19 cellular contexts compared by ENCODE assay signal in genomic region chr1:200626853-200627534, GRCh38. TPM values are rescaled to one million over a fixed set of nuclear protein-coding genes. Genes with fewer than 3 reads are reported as not detected.
DNase-seq lines count a peak whose midpoint lies in the region; ATAC-seq, FAIRE-seq and TF ChIP-seq lines count a peak whose summit lies in the region.
"Had no signal": no experiment of that assay in that cellular context is flagged by ENCODE, and none has a peak within 500 bp of the region (broad histone marks: within the 10 kb centered on the region; RNA-seq: fewer than 3 reads in every experiment).

No MANE protein-coding gene starts in this region.

- no peak for TF ChIP-seq CTCF in CD14-positive monocyte (IDR thresholded peaks at IDR 0.05)
- TF ChIP-seq CTCF in MM.1S (IDR thresholded peaks at IDR 0.05; ENCODE audit: low read length): no peak
- TF ChIP-seq CTCF in K562 (IDR thresholded peaks at IDR 0.05 in 2 of 3, conservative IDR thresholded peaks at IDR 0.05 in 1 of 3; ENCODE audit: insufficient read depth in 2 of 3, low read depth in 1 of 3, low read length in 3 of 3): no peak
- no peak for TF ChIP-seq CTCF in breast epithelium (IDR thresholded peaks at IDR 0.05)

- peaks cover 55% of the 10 kb centered on the region for H3F3A ChIP-seq in MM.1S (ENCODE audit: insufficient read depth, low read length)

- intact Hi-C loops in CD14-positive monocyte (cut with micrococcal nuclease) (loop anchor here in 1 of 2 donors (5.0 to 10.0 kb wide), 2 partner anchors 108 to 395 kb away; partner anchors contain the start of genes CAMSAP2 and KIF21B), K562 (cut with micrococcal nuclease) (loop anchor here (5.0 kb wide), 1 partner anchor 110 kb away; the partner anchor contains the start of gene CAMSAP2), breast epithelium (cut with DNase I; ENCODE audit: low total_unique reads) (no loop called here)

- H3K9me2 ChIP-seq in MM.1S (replicated peaks; ENCODE audit: insufficient read depth, low read length): no peaks in the 10 kb centered on the region

- peak overlapping the region; percentile 23 for H3K4me3 Mint-ChIP-seq in T-helper 1 cell treated with Interleukin-12 subunit alpha and Interleukin-12 subunit beta and Interleukin-4 antibody, amounts not matched to agents 30 μg/mL and 1 μg/mL, for 36 hours
- H3K4me3 Mint-ChIP-seq in CD14-positive monocyte: no peak overlapping the region

- peaks cover 33% of the 10 kb centered on the region for H3K4me1 Mint-ChIP-seq in T-helper 1 cell treated with Interleukin-12 subunit alpha and Interleukin-12 subunit beta and Interleukin-4 antibody, amounts not matched to agents 30 μg/mL and 1 μg/mL, for 36 hours (ENCODE audit: low read depth)
- H3K4me1 Mint-ChIP-seq in CD14-positive monocyte: peaks cover 32% of the 10 kb centered on the region

- H3K27ac ChIP-seq in MM.1S (ENCODE audit: low read length): peak overlapping the region; percentile 87; the same call in 1 of the 2 replicates
- H3K27ac ChIP-seq in K562 (ENCODE audit: extremely low read depth, low read depth, low read length): no peak overlapping the region
- H3K27ac ChIP-seq in breast epithelium: no peak overlapping the region
- H3K27ac ChIP-seq: 22Rv1, SJCRH30 had no signal

- H3K4me1 ChIP-seq in MM.1S (ENCODE audit: low read length): peaks cover 51% of the 10 kb centered on the region
- H3K4me1 ChIP-seq in K562 (replicated peaks in 1 of 2; ENCODE audit: control insufficient read depth in 2 of 2, insufficient read depth in 2 of 2, low read length in 2 of 2): peaks cover under 1 to 10% of the 10 kb centered on the region in 2 experiments; a peak in 3 of 5 replicates
- no peaks in the 10 kb centered on the region for H3K4me1 ChIP-seq in breast epithelium
- H3K4me1 ChIP-seq: SJCRH30 had no signal

- H3K36me3 Mint-ChIP-seq in T-helper 1 cell treated with Interleukin-12 subunit alpha and Interleukin-12 subunit beta and Interleukin-4 antibody, amounts not matched to agents 30 μg/mL and 1 μg/mL, for 36 hours (ENCODE audit: low read depth): no peaks in the 10 kb centered on the region
- H3K36me3 Mint-ChIP-seq in CD14-positive monocyte: no peaks in the 10 kb centered on the region

- no peak for TF ChIP-seq RAD21 in K562 (CRISPR knock-in tag; conservative IDR thresholded peaks at IDR 0.05 in 1 of 2, IDR thresholded peaks at IDR 0.05 in 1 of 2)

- H3K27me3 ChIP-seq in MM.1S (replicated peaks; ENCODE audit: insufficient read depth, low read length) (no peaks in the 10 kb centered on the region), K562 (ENCODE audit: control insufficient read depth in 2 of 2, insufficient read depth in 2 of 2, low read length in 2 of 2) (no peaks in the 10 kb centered on the region), breast epithelium (no peaks in the 10 kb centered on the region)
- H3K27me3 ChIP-seq: MG63, SJCRH30 had no signal

- FAIRE-seq in K562 (lab: Jason Lieb, UNC): no peak

- H3K9me1 ChIP-seq in K562 (ENCODE audit: control insufficient read depth, insufficient read depth, low read length): no peaks in the 10 kb centered on the region

- BruUV-seq in K562 (replicated peaks; lab: Mats Ljungman, UMichigan): no TSS peak

- H3K36me3 ChIP-seq in MM.1S (replicated peaks; ENCODE audit: insufficient read depth, low read length) (no peaks in the 10 kb centered on the region), K562 (ENCODE audit: control insufficient read depth, insufficient read depth, low read length) (no peaks in the 10 kb centered on the region), breast epithelium (no peaks in the 10 kb centered on the region)
- H3K36me3 ChIP-seq: MG63, SJCRH30 had no signal

- no peaks in the 10 kb centered on the region for H3K27me3 Mint-ChIP-seq in T-helper 1 cell treated with Interleukin-12 subunit alpha and Interleukin-12 subunit beta and Interleukin-4 antibody, amounts not matched to agents 30 μg/mL and 1 μg/mL, for 36 hours (ENCODE audit: low read depth)
- H3K27me3 Mint-ChIP-seq in CD14-positive monocyte (ENCODE audit: low read depth in 3 of 3): peaks cover 0 to 5% (median 3%) of the 10 kb centered on the region in 3 donors

- DNase-seq in T-helper 1 cell (no peak), CD14-positive monocyte (ENCODE audit: low spot score) (no peak), MM.1S (peak; percentile 52), K562 (ENCODE audit: extremely low read depth in 1 of 4, low spot score in 3 of 4) (no peak), breast epithelium (ENCODE audit: low spot score in 2 of 2) (no peak), NCI-H146 treated with DMSO at 0.1 percent for 48 hours (lab: John Stamatoyannopoulos, UW; ENCODE audit: unreplicated experiment) (no peak), iPS-NIHi11 (ENCODE audit: low spot score) (no peak)
- DNase-seq: DMS 273 treated with DMSO at 0.1 percent for 48 hours; GF-D8; Karpas-422; MG63; NCI-H1092 treated with DMSO at 0.1 percent for 48 hours; NCI-H1694 treated with DMSO at 0.1 percent for 48 hours; NCI-H345; NCI-H526 treated with DMSO at 0.1 percent for 48 hours; NK-92 treated with Interleukin-12 subunit alpha and Interleukin-12 subunit beta, amount 100 ng/mL, for 24 hours; SJCRH30 had no signal

- CTCF ChIA-PET in K562 (lab: Yijun Ruan, JAX; ENCODE audit: low intra/inter-chr PET ratio): no interaction called here

- in situ Hi-C loops in K562 (cut with MboI): no loop called here

- peak overlapping the region; percentile 77; the same call in 1 of the 2 replicates for H3K4me2 ChIP-seq in MM.1S (ENCODE audit: low read depth, low read length)
- no peak overlapping the region for H3K4me2 ChIP-seq in K562 (ENCODE audit: insufficient read depth, low read length)

- H3K9me3 ChIP-seq in MM.1S (replicated peaks; ENCODE audit: insufficient read depth, low read length) (no peaks in the 10 kb centered on the region), K562 (replicated peaks; ENCODE audit: control insufficient read depth, insufficient read depth, low read depth, low read length) (no peaks in the 10 kb centered on the region), breast epithelium (no peaks in the 10 kb centered on the region)
- H3K9me3 ChIP-seq: MG63, SJCRH30 had no signal

- H2AFZ ChIP-seq in MM.1S (ENCODE audit: low read length) (peak overlapping the region; percentile 8), K562 (ENCODE audit: low read depth, low read length) (peak overlapping the region; percentile 49; the same call in 1 of the 2 replicates)

- ATAC-seq in K562: no peak

- POLR2A ChIA-PET in K562 (lab: Yijun Ruan, JAX): interaction anchor here (0.6 to 1.6 kb wide), 3 partner anchors 25 to 181 kb away, joined by 3 to 6 read pairs (median 3); no protein-coding TSS in a partner anchor

- H3K9ac ChIP-seq in MM.1S (ENCODE audit: low read length) (no peak overlapping the region), K562 (ENCODE audit: insufficient read depth in 1 of 2, low read depth in 2 of 2, low read length in 2 of 2) (no peak overlapping the region)

- no peaks in the 10 kb centered on the region for H4K20me1 ChIP-seq in MM.1S (ENCODE audit: insufficient read depth, low read length)
- H4K20me1 ChIP-seq in K562 (replicated peaks; ENCODE audit: control insufficient read depth, insufficient read depth, low read length): no peaks in the 10 kb centered on the region

- no peak overlapping the region for H3K4me3 ChIP-seq in MM.1S (ENCODE audit: low read length)
- no peak overlapping the region for H3K4me3 ChIP-seq in K562
- H3K4me3 ChIP-seq in breast epithelium: no peak overlapping the region
- H3K4me3 ChIP-seq: MG63, SJCRH30 had no signal

- no peaks in the 10 kb centered on the region for H3K9me3 Mint-ChIP-seq in T-helper 1 cell treated with Interleukin-12 subunit alpha and Interleukin-12 subunit beta and Interleukin-4 antibody, amounts not matched to agents 30 μg/mL and 1 μg/mL, for 36 hours
- H3K9me3 Mint-ChIP-seq in CD14-positive monocyte: peaks cover 0 to 3% (median 0%) of the 10 kb centered on the region in 7 donors

- no peak for TF ChIP-seq POLR2A in K562 (conservative IDR thresholded peaks at IDR 0.05)
- no peak for TF ChIP-seq POLR2A in breast epithelium (IDR thresholded peaks at IDR 0.05)

- H3K79me2 ChIP-seq in MM.1S (ENCODE audit: low read length) (no peaks in the 10 kb centered on the region), K562 (ENCODE audit: control insufficient read depth, insufficient read depth, low read length) (no peaks in the 10 kb centered on the region)

- TF ChIP-seq EP300 in K562 (IDR thresholded peaks at IDR 0.05; ENCODE audit: low read length): no peak

- 68% methylated on average over 5 of the region's 5 CpGs for WGBS in K562 (ENCODE audit: insufficient coverage, low coverage, missing lambda C conversion rate)

- H3K27ac Mint-ChIP-seq in T-helper 1 cell treated with Interleukin-12 subunit alpha and Interleukin-12 subunit beta and Interleukin-4 antibody, amounts not matched to agents 30 μg/mL and 1 μg/mL, for 36 hours: peak overlapping the region; percentile 5
- peak overlapping the region; percentile 21 to 99 (median 96) for H3K27ac Mint-ChIP-seq in CD14-positive monocyte

RNA-seq across cellular contexts. Expression of gene KIF14, which starts 6.4 kb away (rescaled TPM):
- polyA plus RNA-seq in CD14-positive monocyte (under 1 TPM; 0.05 to 0.18 TPM), K562 (2011; rRNA removed) (25.0 and 37.5 TPM in 2 replicates), K562 (2014; fragmentation: Illumina TruSeq; extraction: Trizol) (28.6 and 31.7 TPM in 2 replicates), K562 (2014; fragmentation: Nextera tagmentation; extraction: Ambion mirVana) (10 to 100 TPM; 11.5 to 14.0 TPM), K562 (2014; rRNA removed) (25.1 and 29.0 TPM in 2 replicates)
- 13.4 and 90.0 TPM in 2 replicates for total RNA-seq in K562 (2011; cell fraction: chromatin; rRNA removed; ENCODE audit: low replicate concordance)
- 7.8 and 12.8 TPM in 2 replicates for total RNA-seq in K562 (2011; cell fraction: nucleolus; rRNA removed)
- 20.8 TPM in 2 replicates for total RNA-seq in K562 (2011; cell fraction: nucleoplasm; rRNA removed)
- total RNA-seq in K562 (2014; rRNA removed) (22.4 and 24.8 TPM in 2 replicates), K562 (2014; rRNA removed; fragmentation: Illumina TruSeq; extraction: Trizol) (47.4 and 55.8 TPM in 2 replicates), K562 (2015; rRNA removed; fragmentation: Illumina TruSeq; extraction: Trizol) (40.5 and 43.1 TPM in 2 replicates), K562 (2021) (25.0 and 26.8 TPM in 2 replicates), breast epithelium (under 1 TPM; under 0.01 to 0.64 (median 0.29) TPM)
- polyA plus RNA-seq in K562 (2011; cell fraction: cytosol; rRNA removed): 3.2 and 7.5 TPM in 2 replicates
- polyA plus RNA-seq in K562 (2011; cell fraction: nucleus; rRNA removed): 9.2 and 10.1 TPM in 2 replicates
- polyA plus RNA-seq in K562 (2012): 15.3 and 18.7 TPM in 2 replicates
- 52.8 and 53.0 TPM in 2 replicates for polyA minus RNA-seq in K562 (2011; rRNA and poly(A)+ RNA removed)
- polyA minus RNA-seq in K562 (2011; cell fraction: cytosol; rRNA and poly(A)+ RNA removed): 14.6 and 20.4 TPM in 2 replicates
- polyA minus RNA-seq in K562 (2011; cell fraction: nucleus; rRNA and poly(A)+ RNA removed): 10.5 and 17.9 TPM in 2 replicates

RNA-seq across cellular contexts. Expression of gene DDX59, which starts 42.7 kb away (rescaled TPM):
- 10 to 100 TPM; 14.3 to 14.9 TPM for polyA plus RNA-seq in CD14-positive monocyte
- total RNA-seq in K562 (2011; cell fraction: chromatin; rRNA removed; ENCODE audit: low replicate concordance): 19.4 and 32.1 TPM in 2 replicates
- 8.0 and 8.6 TPM in 2 replicates for total RNA-seq in K562 (2011; cell fraction: nucleolus; rRNA removed)
- total RNA-seq in K562 (2011; cell fraction: nucleoplasm; rRNA removed): 12.3 and 17.9 TPM in 2 replicates
- total RNA-seq in K562 (2014; rRNA removed): 15.8 and 18.4 TPM in 2 replicates
- total RNA-seq in K562 (2014; rRNA removed; fragmentation: Illumina TruSeq; extraction: Trizol): 21.1 and 23.9 TPM in 2 replicates
- total RNA-seq in K562 (2015; rRNA removed; fragmentation: Illumina TruSeq; extraction: Trizol): 20.0 and 24.1 TPM in 2 replicates
- 17.9 and 19.9 TPM in 2 replicates for total RNA-seq in K562 (2021)
- polyA plus RNA-seq in K562 (2011; rRNA removed): 19.8 and 23.4 TPM in 2 replicates
- polyA plus RNA-seq in K562 (2011; cell fraction: cytosol; rRNA removed): 4.9 and 12.3 TPM in 2 replicates
- 8.0 and 12.4 TPM in 2 replicates for polyA plus RNA-seq in K562 (2011; cell fraction: nucleus; rRNA removed)
- 12.2 and 19.5 TPM in 2 replicates for polyA plus RNA-seq in K562 (2012)
- 21.1 and 30.4 TPM in 2 replicates for polyA plus RNA-seq in K562 (2014; fragmentation: Illumina TruSeq; extraction: Trizol)
- polyA plus RNA-seq in K562 (2014; fragmentation: Nextera tagmentation; extraction: Ambion mirVana): 1 to 10 TPM; 8.3 TPM
- polyA plus RNA-seq in K562 (2014; rRNA removed): 24.4 and 25.7 TPM in 2 replicates
- 20.3 and 27.4 TPM in 2 replicates for polyA minus RNA-seq in K562 (2011; rRNA and poly(A)+ RNA removed)
- polyA minus RNA-seq in K562 (2011; cell fraction: cytosol; rRNA and poly(A)+ RNA removed): 9.6 and 13.3 TPM in 2 replicates
- polyA minus RNA-seq in K562 (2011; cell fraction: nucleus; rRNA and poly(A)+ RNA removed): 6.5 and 13.0 TPM in 2 replicates
- 10 to 100 TPM; 23.6 to 30.1 (median 24.2) TPM for total RNA-seq in breast epithelium

Comparison
In these comparisons a context has a peak if more than half of its experiments do, and no peak if none do; other contexts are left out.
1. RNA of gene KIF14, which starts 6.4 kb away (total RNA-seq): 7.8 to 90.0 TPM in K562; under 0.01 to 0.64 TPM in breast epithelium; every median in the first group is over 4 times any median in the second.